ENCODE assay signal across 35 cellular contexts in genomic region chr3:108548886-108549285, GRCh38. TPM values are rescaled to one million over a fixed set of nuclear protein-coding genes. Genes with fewer than 3 reads are reported as not detected.
"Had no signal": no experiment of that assay in that cellular context is flagged by ENCODE, and none has a peak within 500 bp of the region (broad histone marks: within the 10 kb centered on the region; RNA-seq: fewer than 3 reads in every experiment).

No MANE protein-coding gene starts in this region.

- H3K36me3 Mint-ChIP-seq: brain had no signal

- H3K27me3 ChIP-seq: ascending aorta, breast epithelium, cardiac muscle cell, colonic mucosa, esophagus muscularis mucosa, foreskin keratinocyte, gastrocnemius medialis, heart left ventricle had no signal

- H3K4me3 Mint-ChIP-seq: activated CD4-positive, alpha-beta memory T cell treated with anti-CD3 and anti-CD28 coated beads for 36 hours; activated CD4-positive, alpha-beta T cell treated with anti-CD3 and anti-CD28 coated beads for 36 hours; activated CD4-positive, alpha-beta T cell treated with anti-CD3 and anti-CD28 coated beads, Interleukin-2, amount 10 ng/mL, durations not matched to agents 24 days and 14 days; activated CD8-positive, alpha-beta memory T cell treated with anti-CD3 and anti-CD28 coated beads, Interleukin-2, amount 10 ng/mL, durations not matched to agents 7 days and 5 days; activated CD8-positive, alpha-beta T cell treated with anti-CD3 and anti-CD28 coated beads, Interleukin-2, amount 10 ng/mL, durations not matched to agents 7 days and 5 days; activated naive CD8-positive, alpha-beta T cell treated with anti-CD3 and anti-CD28 coated beads for 36 hours; activated naive CD8-positive, alpha-beta T cell treated with anti-CD3 and anti-CD28 coated beads, Interleukin-2, amount 50 U/mL, for 24 hours; activated T-cell treated with anti-CD3 and anti-CD28 coated beads, Interleukin-2, amount 50 U/mL, for 24 hours; activated T-cell treated with anti-CD3 and anti-CD28 coated beads, Interleukin-2, amount 50 U/mL, for 72 hours; brain; endodermal cell; T-helper 17 cell; T-helper 2 cell treated with Interferon-gamma antibody and Interleukin-4, amounts not matched to agents 5 μg/mL and 100 μg/mL, for 36 hours had no signal

- ATAC-seq: activated CD4-positive, alpha-beta T cell treated with anti-CD3 and anti-CD28 coated beads for 36 hours; activated CD8-positive, alpha-beta memory T cell treated with anti-CD3 and anti-CD28 coated beads, Interleukin-2, amount 10 ng/mL, durations not matched to agents 7 days and 5 days; activated CD8-positive, alpha-beta T cell treated with anti-CD3 and anti-CD28 coated beads, Interleukin-2, amount 10 ng/mL, durations not matched to agents 7 days and 5 days; activated naive CD8-positive, alpha-beta T cell treated with anti-CD3 and anti-CD28 coated beads, Interleukin-2, amount 50 U/mL, for 24 hours; activated T-cell treated with anti-CD3 and anti-CD28 coated beads, Interleukin-2, amount 50 U/mL, for 72 hours; foreskin keratinocyte; gastrocnemius medialis; heart left ventricle; T-helper 17 cell had no signal

- H3K4me3 ChIP-seq: ascending aorta, breast epithelium, cardiac muscle cell, colonic mucosa, esophagus muscularis mucosa, gastrocnemius medialis, heart left ventricle had no signal

- H3K4me1 ChIP-seq: ascending aorta, breast epithelium, colonic mucosa, foreskin keratinocyte had no signal

- H3K9me3 Mint-ChIP-seq: activated CD4-positive, alpha-beta memory T cell treated with anti-CD3 and anti-CD28 coated beads for 36 hours; activated CD4-positive, alpha-beta T cell treated with anti-CD3 and anti-CD28 coated beads, Interleukin-2, amount 10 ng/mL, durations not matched to agents 24 days and 14 days; activated naive CD8-positive, alpha-beta T cell treated with anti-CD3 and anti-CD28 coated beads for 36 hours; activated naive CD8-positive, alpha-beta T cell treated with anti-CD3 and anti-CD28 coated beads, Interleukin-2, amount 50 U/mL, for 24 hours; activated T-cell treated with anti-CD3 and anti-CD28 coated beads, Interleukin-2, amount 50 U/mL, for 24 hours; activated T-cell treated with anti-CD3 and anti-CD28 coated beads, Interleukin-2, amount 50 U/mL, for 72 hours; brain; endodermal cell; T-helper 2 cell treated with Interferon-gamma antibody and Interleukin-4, amounts not matched to agents 5 μg/mL and 100 μg/mL, for 36 hours had no signal

- H3K9me3 ChIP-seq: ascending aorta, breast epithelium, colonic mucosa, esophagus muscularis mucosa, gastrocnemius medialis, heart left ventricle had no signal

- H3K27ac ChIP-seq: ascending aorta, breast epithelium, cardiac muscle cell, colonic mucosa, esophagus muscularis mucosa, foreskin keratinocyte, gastrocnemius medialis, heart left ventricle had no signal

- H3K27ac Mint-ChIP-seq: activated CD4-positive, alpha-beta memory T cell treated with anti-CD3 and anti-CD28 coated beads for 36 hours; activated CD4-positive, alpha-beta T cell treated with anti-CD3 and anti-CD28 coated beads for 36 hours; activated CD4-positive, alpha-beta T cell treated with anti-CD3 and anti-CD28 coated beads, Interleukin-2, amount 10 ng/mL, durations not matched to agents 24 days and 14 days; activated CD8-positive, alpha-beta memory T cell treated with anti-CD3 and anti-CD28 coated beads, Interleukin-2, amount 10 ng/mL, durations not matched to agents 7 days and 5 days; activated CD8-positive, alpha-beta T cell treated with anti-CD3 and anti-CD28 coated beads, Interleukin-2, amount 10 ng/mL, durations not matched to agents 7 days and 5 days; activated naive CD8-positive, alpha-beta T cell treated with anti-CD3 and anti-CD28 coated beads for 36 hours; activated naive CD8-positive, alpha-beta T cell treated with anti-CD3 and anti-CD28 coated beads, Interleukin-2, amount 50 U/mL, for 24 hours; activated T-cell treated with anti-CD3 and anti-CD28 coated beads, Interleukin-2, amount 50 U/mL, for 24 hours; activated T-cell treated with anti-CD3 and anti-CD28 coated beads, Interleukin-2, amount 50 U/mL, for 72 hours; brain; endodermal cell; T-helper 17 cell; T-helper 2 cell treated with Interferon-gamma antibody and Interleukin-4, amounts not matched to agents 5 μg/mL and 100 μg/mL, for 36 hours had no signal

- H3K27me3 Mint-ChIP-seq: activated CD4-positive, alpha-beta memory T cell treated with anti-CD3 and anti-CD28 coated beads for 36 hours; activated CD4-positive, alpha-beta T cell treated with anti-CD3 and anti-CD28 coated beads for 36 hours; activated CD4-positive, alpha-beta T cell treated with anti-CD3 and anti-CD28 coated beads, Interleukin-2, amount 10 ng/mL, durations not matched to agents 24 days and 14 days; activated CD8-positive, alpha-beta memory T cell treated with anti-CD3 and anti-CD28 coated beads, Interleukin-2, amount 10 ng/mL, durations not matched to agents 7 days and 5 days; activated naive CD8-positive, alpha-beta T cell treated with anti-CD3 and anti-CD28 coated beads for 36 hours; activated naive CD8-positive, alpha-beta T cell treated with anti-CD3 and anti-CD28 coated beads, Interleukin-2, amount 50 U/mL, for 24 hours; activated T-cell treated with anti-CD3 and anti-CD28 coated beads, Interleukin-2, amount 50 U/mL, for 24 hours; brain; T-helper 17 cell had no signal

- H3K36me3 ChIP-seq: ascending aorta, breast epithelium, cardiac muscle cell, colonic mucosa, esophagus muscularis mucosa, gastrocnemius medialis had no signal

- DNase-seq: activated CD4-positive, alpha-beta memory T cell treated with anti-CD3 and anti-CD28 coated beads for 36 hours; activated CD4-positive, alpha-beta T cell treated with anti-CD3 and anti-CD28 coated beads for 36 hours; activated CD4-positive, alpha-beta T cell treated with anti-CD3 and anti-CD28 coated beads, Interleukin-2, amount 10 ng/mL, durations not matched to agents 24 days and 14 days; activated CD4-positive, CD25-positive, alpha-beta regulatory T cell; activated CD4-positive, CD25-positive, alpha-beta regulatory T cell treated with anti-CD3 and anti-CD28 coated beads, Interleukin-2, amount 50 U/mL, for 72 hours; activated CD8-positive, alpha-beta memory T cell treated with anti-CD3 and anti-CD28 coated beads, Interleukin-2, amount 10 ng/mL, durations not matched to agents 7 days and 5 days; activated CD8-positive, alpha-beta memory T cell treated with anti-CD3 and anti-CD28 coated beads, Interleukin-2, amount 50 U/mL, for 4 hours; activated CD8-positive, alpha-beta T cell treated with anti-CD3 and anti-CD28 coated beads, Interleukin-2, amount 10 ng/mL, durations not matched to agents 7 days and 5 days; activated gamma-delta T cell; activated naive CD4-positive, alpha-beta T cell; activated naive CD4-positive, alpha-beta T cell treated with anti-CD3 and anti-CD28 coated beads, Interleukin-2, amount 50 U/mL, for 16 hours; activated naive CD8-positive, alpha-beta T cell treated with anti-CD3 and anti-CD28 coated beads for 36 hours; activated naive CD8-positive, alpha-beta T cell treated with anti-CD3 and anti-CD28 coated beads, Interleukin-2, amount 50 U/mL, for 24 hours; activated T-cell treated with anti-CD3 and anti-CD28 coated beads for 4 hours; activated T-cell treated with anti-CD3 and anti-CD28 coated beads, Interleukin-2, amount 50 U/mL, for 24 hours; activated T-cell treated with anti-CD3 and anti-CD28 coated beads, Interleukin-2, amount 50 U/mL, for 72 hours; central memory CD4-positive, alpha-beta T cell; cerebellar nuclear complex; colonic mucosa; effector CD8-positive, alpha-beta T cell; endodermal cell; erythroblast; gastrocnemius medialis; glutamatergic neuron; heart left ventricle; T-helper 1 cell; T-helper 17 cell; T1000 had no signal

RNA-seq across cellular contexts. Expression of gene MYH15, which starts 38.5 kb away (rescaled TPM):
- total RNA-seq: ascending aorta, breast epithelium, T-helper 17 cell had no signal

RNA-seq across cellular contexts. Expression of gene CIP2A, which starts 40.4 kb away (rescaled TPM):
- total RNA-seq: ascending aorta had no signal
